In genomic region chr22:45964372-45964771, GRCh38 we compare ENCODE assay signal across 21 cellular contexts. TPM values are rescaled to one million over a fixed set of nuclear protein-coding genes. Genes with fewer than 3 reads are reported as not detected.
"Had no signal": no experiment of that assay in that cellular context is flagged by ENCODE, and none has a peak within 500 bp of the region (broad histone marks: within the 10 kb centered on the region; RNA-seq: fewer than 3 reads in every experiment).

No MANE protein-coding gene starts in this region.

- H3K9me3 ChIP-seq: esophagus squamous epithelium, prostate gland, sigmoid colon, thoracic aorta, tibial nerve, upper lobe of left lung had no signal

- H3K9ac ChIP-seq: neural progenitor cell had no signal

- DNase-seq: dermis blood vessel endothelial cell; effector memory CD4-positive, alpha-beta T cell; erythroblast; esophagus squamous epithelium; head of caudate nucleus; naive thymus-derived CD4-positive, alpha-beta T cell; nucleus accumbens; right cardiac atrium; sigmoid colon; stimulated activated CD4-positive, alpha-beta T cell treated with anti-CD3 and anti-CD28 coated beads, Interleukin-2, amount 100 ng/mL, for 48 hours; stimulated activated naive B cell treated with anti-CD40 and anti-IgM and Interleukin-4, amounts not matched to agents 10 μg/mL and 1 μg/mL and 100 μg/mL, for 72 hours had no signal

- H3K27ac ChIP-seq: coronary artery, esophagus squamous epithelium, neural progenitor cell, prostate gland, sigmoid colon, thoracic aorta, tibial nerve, upper lobe of left lung had no signal

- H3K4me1 ChIP-seq: prostate gland, sigmoid colon, upper lobe of left lung had no signal

- H3K4me2 ChIP-seq: neural progenitor cell had no signal

- H3K36me3 ChIP-seq: esophagus squamous epithelium, neural progenitor cell, prostate gland, sigmoid colon, thoracic aorta, tibial nerve, upper lobe of left lung had no signal

- ATAC-seq: left lobe of liver; naive thymus-derived CD4-positive, alpha-beta T cell; right cardiac atrium had no signal

- H2AFZ ChIP-seq: neural progenitor cell had no signal

- H3K4me3 ChIP-seq: coronary artery, esophagus squamous epithelium, lung, neural progenitor cell, prostate gland, sigmoid colon, thoracic aorta, tibial nerve, upper lobe of left lung had no signal

RNA-seq across cellular contexts. Expression of gene WNT7B, which starts 12.6 kb away (rescaled TPM):
- total RNA-seq: dermis blood vessel endothelial cell; endothelial cell of umbilical vein; naive thymus-derived CD4-positive, alpha-beta T cell; right cardiac atrium; sigmoid colon; skeletal muscle tissue; thoracic aorta; tibial nerve had no signal
- polyA plus RNA-seq: endothelial cell of umbilical vein; naive thymus-derived CD4-positive, alpha-beta T cell; right cardiac atrium; sigmoid colon had no signal
